Comparison of ENCODE assay signal across 14 cellular contexts in genomic region chr12:83408841-83409240, GRCh38.
A peak's percentile ranks its signal among the peaks of the same experiment; 100 is the strongest.
DNase-seq lines count a peak whose midpoint lies in the region; ATAC-seq and TF ChIP-seq lines count a peak whose summit lies in the region.
"Had no signal": no experiment of that assay in that cellular context is flagged by ENCODE, and none has a peak within 500 bp of the region (broad histone marks: within the 10 kb centered on the region; RNA-seq: fewer than 3 reads in every experiment).

No MANE protein-coding gene starts in this region.

- ATAC-seq in HG02884 (IDR thresholded peaks at IDR 0.05; ENCODE audit: unreplicated experiment), result no peak
- ATAC-seq: GM12878, HepG2 had no signal

- DNase-seq in NCI-H226, result peak; percentile 21
- DNase-seq in astrocyte of the cerebellum (ENCODE audit: low read depth), result peak; percentile 35
- DNase-seq in choroid plexus epithelial cell (ENCODE audit: low read depth), result peak; percentile 85
- DNase-seq in DMS 273 (lab: John Stamatoyannopoulos, UW; ENCODE audit: unreplicated experiment), result no peak
- DNase-seq in DMS79 treated with DMSO at 0.1 percent for 48 hours (lab: John Stamatoyannopoulos, UW), result no peak
- no peak for DNase-seq in NCI-H526 (lab: John Stamatoyannopoulos, UW)
- DNase-seq: AML-193; CD4-positive, alpha-beta memory T cell; DND-41; EL; H9 had no signal

- in situ Hi-C loops in astrocyte of the cerebellum (cut with HindIII; ENCODE audit: low sequenced_read_pairs), result no loop called here

- TF ChIP-seq CTCF in astrocyte of the cerebellum (IDR thresholded peaks at IDR 0.05; ENCODE audit: low read depth, low read length, missing control alignments) (no peak), choroid plexus epithelial cell (conservative IDR thresholded peaks at IDR 0.05; ENCODE audit: low read depth, low read length) (no peak)

- H3K4me3 ChIP-seq in astrocyte of the cerebellum (ENCODE audit: low read depth, low read length), result no peak overlapping the region
- H3K4me3 ChIP-seq in choroid plexus epithelial cell (ENCODE audit: low read depth, low read length), result no peak overlapping the region
- H3K4me3 ChIP-seq: GM12878 had no signal

Comparison
In these comparisons a context has a peak if more than half of its experiments do, and no peak if none do; other contexts are left out.
1. DNase-seq: peak in NCI-H226 (single experiment), astrocyte of the cerebellum (single experiment) and choroid plexus epithelial cell (single experiment); none in DMS 273 (single experiment), DMS79 treated with DMSO at 0.1 percent for 48 hours (single experiment) and NCI-H526 (0 of 2).